In genomic region chr16:70685938-70686375, GRCh38 we compare ENCODE assay signal across 8 cellular contexts. TPM values are rescaled to one million over a fixed set of nuclear protein-coding genes. Genes with fewer than 3 reads are reported as not detected.
A peak's percentile ranks its signal among the peaks of the same experiment; 100 is the strongest.
DNase-seq lines count a peak whose midpoint lies in the region; ATAC-seq, FAIRE-seq and TF ChIP-seq lines count a peak whose summit lies in the region.

TSS of gene MTSS2 (minus strand) at chr16:70686053. CDS start at chr16:70685791, 262 bp downstream.

- H4K20me1 ChIP-seq in neural cell (ENCODE audit: insufficient read depth) = peaks cover 3% of the 10 kb centered on the region

- peak within 1 kb of the TSS; percentile 97 for H3K4me2 ChIP-seq in A549
- H3K4me2 ChIP-seq in neural cell (ENCODE audit: low read length) = peak within 1 kb of the TSS; percentile 97

- H3K36me3 ChIP-seq in neural cell (ENCODE audit: insufficient read depth, low read length) = no peaks in the 10 kb centered on the region

- peaks cover 11% of the 10 kb centered on the region for H3K27me3 Mint-ChIP-seq in activated naive CD8-positive, alpha-beta T cell treated with anti-CD3 and anti-CD28 coated beads, Interleukin-2, amount 10 ng/mL, durations not matched to agents 7 days and 5 days

- peaks cover 84% of the 10 kb centered on the region for H3K4me1 ChIP-seq in A549

- POLR2A ChIA-PET in A549 (lab: Yijun Ruan, JAX) = interaction anchor here (1.0 kb wide), 1 partner anchor 85 kb away, joined by 4 read pairs; no protein-coding TSS in a partner anchor
- POLR2A ChIA-PET in activated naive CD8-positive, alpha-beta T cell treated with anti-CD3 and anti-CD28 coated beads, Interleukin-2, amount 10 ng/mL, durations not matched to agents 7 days and 5 days (lab: Charles Lee) = interaction anchor here (2.6 kb wide), 1 partner anchor 52 kb away, joined by 6 read pairs; no protein-coding TSS in a partner anchor

- DNase-seq in A549 (ENCODE audit: low read depth in 1 of 2, low spot score in 1 of 2) (peak; percentile 71 to 72), GM03348 (ENCODE audit: low spot score) (peak; percentile 98), NCI-H2227 treated with DMSO at 0.1 percent for 48 hours (lab: John Stamatoyannopoulos, UW) (peak; percentile 38), germinal center (ENCODE audit: low spot score) (peak; percentile 44), GM19239 (ENCODE audit: insufficient read length, low spot score) (no peak)
- peak; percentile 56 for DNase-seq in activated naive CD8-positive, alpha-beta T cell treated with anti-CD3 and anti-CD28 coated beads, Interleukin-2, amount 10 ng/mL, durations not matched to agents 7 days and 5 days

- H3K9me3 ChIP-seq in A549 (no peaks in the 10 kb centered on the region), neural cell (ENCODE audit: low read length) (no peaks in the 10 kb centered on the region)

- ATAC-seq in A549 = peak; percentile 41 to 51
- peak; percentile 23 for ATAC-seq in activated naive CD8-positive, alpha-beta T cell treated with anti-CD3 and anti-CD28 coated beads, Interleukin-2, amount 10 ng/mL, durations not matched to agents 7 days and 5 days (ENCODE audit: low read depth)
- ATAC-seq in GM18861 (IDR thresholded peaks at IDR 0.05; ENCODE audit: unreplicated experiment) = no peak

- peak within 1 kb of the TSS; percentile 39 for H3K4me3 Mint-ChIP-seq in activated naive CD8-positive, alpha-beta T cell treated with anti-CD3 and anti-CD28 coated beads, Interleukin-2, amount 10 ng/mL, durations not matched to agents 7 days and 5 days

- H3K9me3 Mint-ChIP-seq in activated naive CD8-positive, alpha-beta T cell treated with anti-CD3 and anti-CD28 coated beads, Interleukin-2, amount 10 ng/mL, durations not matched to agents 7 days and 5 days = no peaks in the 10 kb centered on the region

- TF ChIP-seq EP300 in A549 (IDR thresholded peaks at IDR 0.05) = no peak
- TF ChIP-seq EP300 in neural cell (conservative IDR thresholded peaks at IDR 0.05; ENCODE audit: poor library complexity, severe bottlenecking) = peak; percentile 17

- H3K9ac ChIP-seq in neural cell (ENCODE audit: low read length) = peak within 1 kb of the TSS; percentile 89

- no peaks in the 10 kb centered on the region for H3K36me3 Mint-ChIP-seq in activated naive CD8-positive, alpha-beta T cell treated with anti-CD3 and anti-CD28 coated beads, Interleukin-2, amount 10 ng/mL, durations not matched to agents 7 days and 5 days

- FAIRE-seq in A549 (lab: Jason Lieb, UNC) (no peak), GM19239 (lab: Jason Lieb, UNC) (no peak)

- peaks cover 23% of the 10 kb centered on the region for H3K79me2 ChIP-seq in neural cell (replicated peaks; ENCODE audit: insufficient read depth, low read length)

- no peaks in the 10 kb centered on the region for H3K9me2 ChIP-seq in neural cell (ENCODE audit: insufficient read depth, low read length)

- 0 out of 5 replicates have a peak, but pooled peaks of 1 of the 2 experiments have one; percentile 21 for TF ChIP-seq RAD21 in A549 (conservative IDR thresholded peaks at IDR 0.05 in 1 of 2, IDR thresholded peaks at IDR 0.05 in 1 of 2)
- no peak for TF ChIP-seq RAD21 in neural cell (conservative IDR thresholded peaks at IDR 0.05)

- no peak for TF ChIP-seq CTCF in A549 (IDR thresholded peaks at IDR 0.05)
- no peak for TF ChIP-seq CTCF in neural cell (IDR thresholded peaks at IDR 0.05; ENCODE audit: poor library complexity, severe bottlenecking)

- no peaks in the 10 kb centered on the region for H3K27me3 ChIP-seq in neural cell (ENCODE audit: insufficient read depth, low read depth, low read length)

- CTCF ChIA-PET in A549 (lab: Yijun Ruan, JAX) = interaction anchor here (23.4 kb wide), 1 partner anchor 86 kb away, joined by 463 read pairs; no protein-coding TSS in a partner anchor

- WGBS in A549 (ENCODE audit: missing lambda C conversion rate) = 0% methylated on average over 9 of the region's 72 CpGs

- H3K27ac Mint-ChIP-seq in activated naive CD8-positive, alpha-beta T cell treated with anti-CD3 and anti-CD28 coated beads, Interleukin-2, amount 10 ng/mL, durations not matched to agents 7 days and 5 days = no peak within 1 kb of the TSS

- H3K27ac ChIP-seq in A549 (peak within 1 kb of the TSS; percentile 92 to 97), neural cell (ENCODE audit: low read length) (peak within 1 kb of the TSS; percentile 73)

- no peaks in the 10 kb centered on the region for H3F3A ChIP-seq in neural cell (ENCODE audit: insufficient read depth, low read length, poor library complexity, severe bottlenecking)

- H3K4me1 Mint-ChIP-seq in activated naive CD8-positive, alpha-beta T cell treated with anti-CD3 and anti-CD28 coated beads, Interleukin-2, amount 10 ng/mL, durations not matched to agents 7 days and 5 days = no peaks in the 10 kb centered on the region

- H3K4me3 ChIP-seq in A549 = peak within 1 kb of the TSS; percentile 84
- peak within 1 kb of the TSS; percentile 91 for H3K4me3 ChIP-seq in neural cell (ENCODE audit: low read length)

- TF ChIP-seq POLR2A in A549 (IDR thresholded peaks at IDR 0.05; ENCODE audit: low read length) = peak; percentile 25

- H2AFZ ChIP-seq in neural cell (ENCODE audit: low read depth, low read length) = peak within 1 kb of the TSS; percentile 73

TF ChIP-seq in A549, 52 proteins besides CTCF, POLR2A, EP300 and RAD21 (continues in another document):
- TF ChIP-seq USF2 (IDR thresholded peaks at IDR 0.05) (peak; percentile 52), BCL3 (IDR thresholded peaks at IDR 0.05) (0 out of 3 replicates have a peak, but pooled peaks have one; percentile 21), PBX3 (IDR thresholded peaks at IDR 0.05) (no peak)

TF ChIP-seq in neural cell, 6 proteins besides CTCF, POLR2A, EP300 and RAD21:
- TF ChIP-seq POLR2AphosphoS5 (IDR thresholded peaks at IDR 0.05) (peak; percentile 72), TAF1 (IDR thresholded peaks at IDR 0.05; ENCODE audit: low read depth) (no peak)

RNA-seq across cellular contexts. Expression of gene MTSS2, which starts in this region (rescaled TPM):
- polyA plus RNA-seq in A549 (2011; rRNA removed) = 10.8 and 13.1 TPM in 2 replicates
- 52.8 and 65.7 TPM in 2 replicates for polyA plus RNA-seq in A549 (2012; cell fraction: cytosol; rRNA removed)
- 97.7 and 160 TPM in 2 replicates for polyA plus RNA-seq in A549 (2012; cell fraction: nucleus; rRNA removed)
- polyA plus RNA-seq in A549 (2017; fragmentation: RNase III; extraction: RNeasy Plus Mini Kit Qiagen cat#74134 plus additional on column Dnase treatment) = 27.1 to 37.4 TPM (median 33.5 TPM) in 3 replicates
- polyA minus RNA-seq in A549 (2011; rRNA and poly(A)+ RNA removed) = 11.4 and 19.0 TPM in 2 replicates
- 1 to 10 TPM; 4.6 to 4.8 TPM for total RNA-seq in activated naive CD8-positive, alpha-beta T cell treated with anti-CD3 and anti-CD28 coated beads, Interleukin-2, amount 10 ng/mL, durations not matched to agents 7 days and 5 days
- polyA plus RNA-seq in neural cell = 20.4 and 22.4 TPM in 2 replicates
- polyA minus RNA-seq in neural cell = 42.6 and 55.5 TPM in 2 replicates
